In the genomic region with DNA sequence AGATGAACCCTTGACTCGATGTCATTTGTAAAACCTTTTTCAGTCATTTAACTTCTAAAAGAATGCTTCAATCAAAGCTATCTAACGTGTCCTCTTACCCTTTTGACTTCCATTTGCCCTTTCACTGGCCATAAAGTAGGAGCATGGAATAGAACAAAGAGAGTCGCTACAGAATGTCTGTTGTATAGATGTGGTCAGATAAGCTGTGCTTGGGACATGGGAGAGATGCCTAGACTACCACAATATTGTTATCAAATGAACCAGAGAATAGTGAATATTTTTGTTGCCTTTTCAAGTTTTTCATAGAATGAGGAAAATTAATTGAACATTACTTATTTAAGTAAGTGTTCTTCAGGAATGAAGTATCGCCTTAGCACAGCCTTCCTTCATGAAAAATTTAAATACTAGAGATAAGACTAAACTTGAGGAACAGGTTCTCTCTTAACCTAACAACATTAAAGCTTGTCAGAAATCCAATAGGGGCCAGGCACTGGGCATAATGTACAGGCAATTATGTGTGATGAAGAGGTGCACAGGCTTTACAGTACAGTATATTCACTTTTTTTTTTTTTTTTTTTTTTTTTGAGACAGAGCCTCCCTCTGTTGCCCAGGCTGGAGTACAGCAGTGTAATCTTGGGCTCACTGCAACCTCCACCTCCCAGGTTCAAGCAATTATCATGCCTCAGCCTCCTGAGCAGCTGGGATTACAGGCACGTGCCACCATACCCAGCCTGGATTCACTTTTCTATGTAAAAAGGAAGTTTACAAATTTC, we compare ENCODE assay signal across 9 cellular contexts. TPM values are rescaled to one million over a fixed set of nuclear protein-coding genes. Genes with fewer than 3 reads are reported as not detected.
DNase-seq lines count a peak whose midpoint lies in the region; ATAC-seq and TF ChIP-seq lines count a peak whose summit lies in the region.
"Had no signal": no experiment of that assay in that cellular context is flagged by ENCODE, and none has a peak within 500 bp of the region (broad histone marks: within the 10 kb centered on the region; RNA-seq: fewer than 3 reads in every experiment).

No MANE protein-coding gene starts in this region.

- 47% methylated on average over 5 of the region's 5 CpGs for WGBS in esophagus muscularis mucosa
- 52% methylated on average over 5 of the region's 5 CpGs for WGBS in smooth muscle cell (ENCODE audit: low lambda C conversion rate)

- H4K20me1 ChIP-seq in smooth muscle cell (ENCODE audit: low read depth), result no peaks in the 10 kb centered on the region

- no peak overlapping the region for H2AFZ ChIP-seq in smooth muscle cell (ENCODE audit: low read depth)

- TF ChIP-seq CTCF in esophagus muscularis mucosa (IDR thresholded peaks at IDR 0.05) (no peak), smooth muscle cell (IDR thresholded peaks at IDR 0.05; ENCODE audit: borderline replicate concordance, insufficient read depth, poor library complexity, severe bottlenecking) (no peak)

- H3K27ac ChIP-seq in esophagus muscularis mucosa (replicated peaks in 1 of 4), result peak overlapping the region in 3 of 4 donors; percentile 95 to 100 (median 99)
- peak overlapping the region; percentile 33 for H3K27ac ChIP-seq in smooth muscle cell (ENCODE audit: low read depth)
- H3K27ac ChIP-seq: SJSA1 had no signal

- H3K27ac Mint-ChIP-seq in activated CD4-positive, alpha-beta T cell treated with anti-CD3 and anti-CD28 coated beads for 36 hours, result peak overlapping the region; percentile 11

- DNase-seq in activated CD4-positive, alpha-beta T cell treated with anti-CD3 and anti-CD28 coated beads for 36 hours, result no peak
- no peak for DNase-seq in activated CD4-positive, alpha-beta T cell treated with anti-CD3 and anti-CD28 coated beads, Interleukin-2, amount 50 U/mL, for 4 hours
- DNase-seq in esophagus muscularis mucosa (ENCODE audit: extremely low spot score) (no peak), smooth muscle cell (lab: John Stamatoyannopoulos, UW; ENCODE audit: unreplicated experiment) (no peak), cortex of kidney (lab: John Stamatoyannopoulos, UW) (no peak), COLO829 (ENCODE audit: low spot score) (no peak), MV-4-11 (lab: John Stamatoyannopoulos, UW) (no peak)

- intact Hi-C loops in activated CD4-positive, alpha-beta T cell treated with anti-CD3 and anti-CD28 coated beads for 36 hours (cut with DNase I, micrococcal nuclease), result no loop called here
- intact Hi-C loops in esophagus muscularis mucosa (cut with DNase I), result no loop called here

- CTCF ChIA-PET in activated CD4-positive, alpha-beta T cell treated with anti-CD3 and anti-CD28 coated beads for 36 hours (lab: Charles Lee), result interaction anchor here (0.9 to 9.0 kb wide), 5 partner anchors 8 to 24 kb away, joined by 4 to 128 read pairs (median 7); no protein-coding TSS in a partner anchor

- peak overlapping the region; percentile 32 for H3K4me2 ChIP-seq in smooth muscle cell

- H3K36me3 Mint-ChIP-seq in activated CD4-positive, alpha-beta T cell treated with anti-CD3 and anti-CD28 coated beads for 36 hours (ENCODE audit: low read depth), result peaks cover 64% of the 10 kb centered on the region

- H3K36me3 ChIP-seq in esophagus muscularis mucosa, result no peaks in the 10 kb centered on the region
- no peaks in the 10 kb centered on the region for H3K36me3 ChIP-seq in smooth muscle cell (ENCODE audit: low read depth)

- POLR2A ChIA-PET in activated CD4-positive, alpha-beta T cell treated with anti-CD3 and anti-CD28 coated beads for 36 hours (lab: Charles Lee), result interaction anchor here (0.5 to 1.1 kb wide), 3 partner anchors 12 to 66 kb away, joined by 3 to 5 read pairs (median 3); no protein-coding TSS in a partner anchor

- H3K9me3 ChIP-seq in esophagus muscularis mucosa, result no peaks in the 10 kb centered on the region
- no peaks in the 10 kb centered on the region for H3K9me3 ChIP-seq in smooth muscle cell (replicated peaks; ENCODE audit: low read depth)
- H3K9me3 ChIP-seq: SJSA1 had no signal

- no peaks in the 10 kb centered on the region for H3K27me3 Mint-ChIP-seq in activated CD4-positive, alpha-beta T cell treated with anti-CD3 and anti-CD28 coated beads for 36 hours

- TF ChIP-seq POLR2A in esophagus muscularis mucosa (IDR thresholded peaks at IDR 0.05; ENCODE audit: low read depth), result no peak

- no peaks in the 10 kb centered on the region for H3K9me3 Mint-ChIP-seq in activated CD4-positive, alpha-beta T cell treated with anti-CD3 and anti-CD28 coated beads for 36 hours (ENCODE audit: low read depth)

- H3K4me1 Mint-ChIP-seq in activated CD4-positive, alpha-beta T cell treated with anti-CD3 and anti-CD28 coated beads for 36 hours, result peaks cover 70% of the 10 kb centered on the region

- H3K4me3 Mint-ChIP-seq in activated CD4-positive, alpha-beta T cell treated with anti-CD3 and anti-CD28 coated beads for 36 hours, result peak overlapping the region; percentile 10

- H3K27me3 ChIP-seq in esophagus muscularis mucosa (no peaks in the 10 kb centered on the region), smooth muscle cell (ENCODE audit: low read depth) (no peaks in the 10 kb centered on the region)
- H3K27me3 ChIP-seq: SJSA1 had no signal

- peaks cover 34% of the 10 kb centered on the region for H3F3A ChIP-seq in smooth muscle cell (ENCODE audit: low read depth)

- H3K4me1 ChIP-seq in esophagus muscularis mucosa, result peaks cover 7 to 92% (median 82%) of the 10 kb centered on the region in 4 donors
- H3K4me1 ChIP-seq in smooth muscle cell (ENCODE audit: low read depth), result peaks cover 26% of the 10 kb centered on the region

- no peak for TF ChIP-seq EP300 in esophagus muscularis mucosa (IDR thresholded peaks at IDR 0.05)

- peak; percentile 21 for ATAC-seq in activated CD4-positive, alpha-beta T cell treated with anti-CD3 and anti-CD28 coated beads for 36 hours
- ATAC-seq in SK-N-SH treated with all-trans-retinoic acid at 6 μM for 48 hours, result no peak

- no peak overlapping the region for H3K4me3 ChIP-seq in esophagus muscularis mucosa
- H3K4me3 ChIP-seq in smooth muscle cell, result no peak overlapping the region
- H3K4me3 ChIP-seq: SJSA1 had no signal

- H3K79me2 ChIP-seq in smooth muscle cell (ENCODE audit: low read depth), result no peaks in the 10 kb centered on the region

- no peak overlapping the region for H3K9ac ChIP-seq in smooth muscle cell (ENCODE audit: low read depth)

TF ChIP-seq in SK-N-SH treated with all-trans-retinoic acid at 6 μM for 48 hours, 23 proteins besides CTCF, POLR2A, EP300 and RAD21 (continues in another document):
- TF ChIP-seq PPARA (CRISPR knock-in tag; IDR thresholded peaks at IDR 0.05; ENCODE audit: borderline replicate concordance) (no peak), CSDC2 (CRISPR knock-in tag; IDR thresholded peaks at IDR 0.05) (peak; percentile 77; the same call in 1 of the 2 replicates), ARNTL (CRISPR knock-in tag; IDR thresholded peaks at IDR 0.05; ENCODE audit: borderline replicate concordance, low read depth) (no peak), RARB (CRISPR knock-in tag; IDR thresholded peaks at IDR 0.05) (no peak), GLIS3 (CRISPR knock-in tag; IDR thresholded peaks at IDR 0.05) (peak; percentile 30; the same call in 1 of the 2 replicates), ZFP3 (CRISPR knock-in tag; IDR thresholded peaks at IDR 0.05) (0 out of 2 replicates have a peak, but pooled peaks have one; percentile 46), ZNF8 (CRISPR knock-in tag; IDR thresholded peaks at IDR 0.05) (no peak), BACH2 (CRISPR knock-in tag; IDR thresholded peaks at IDR 0.05; ENCODE audit: borderline replicate concordance) (no peak)
- TF ChIP-seq, protein P1, sequence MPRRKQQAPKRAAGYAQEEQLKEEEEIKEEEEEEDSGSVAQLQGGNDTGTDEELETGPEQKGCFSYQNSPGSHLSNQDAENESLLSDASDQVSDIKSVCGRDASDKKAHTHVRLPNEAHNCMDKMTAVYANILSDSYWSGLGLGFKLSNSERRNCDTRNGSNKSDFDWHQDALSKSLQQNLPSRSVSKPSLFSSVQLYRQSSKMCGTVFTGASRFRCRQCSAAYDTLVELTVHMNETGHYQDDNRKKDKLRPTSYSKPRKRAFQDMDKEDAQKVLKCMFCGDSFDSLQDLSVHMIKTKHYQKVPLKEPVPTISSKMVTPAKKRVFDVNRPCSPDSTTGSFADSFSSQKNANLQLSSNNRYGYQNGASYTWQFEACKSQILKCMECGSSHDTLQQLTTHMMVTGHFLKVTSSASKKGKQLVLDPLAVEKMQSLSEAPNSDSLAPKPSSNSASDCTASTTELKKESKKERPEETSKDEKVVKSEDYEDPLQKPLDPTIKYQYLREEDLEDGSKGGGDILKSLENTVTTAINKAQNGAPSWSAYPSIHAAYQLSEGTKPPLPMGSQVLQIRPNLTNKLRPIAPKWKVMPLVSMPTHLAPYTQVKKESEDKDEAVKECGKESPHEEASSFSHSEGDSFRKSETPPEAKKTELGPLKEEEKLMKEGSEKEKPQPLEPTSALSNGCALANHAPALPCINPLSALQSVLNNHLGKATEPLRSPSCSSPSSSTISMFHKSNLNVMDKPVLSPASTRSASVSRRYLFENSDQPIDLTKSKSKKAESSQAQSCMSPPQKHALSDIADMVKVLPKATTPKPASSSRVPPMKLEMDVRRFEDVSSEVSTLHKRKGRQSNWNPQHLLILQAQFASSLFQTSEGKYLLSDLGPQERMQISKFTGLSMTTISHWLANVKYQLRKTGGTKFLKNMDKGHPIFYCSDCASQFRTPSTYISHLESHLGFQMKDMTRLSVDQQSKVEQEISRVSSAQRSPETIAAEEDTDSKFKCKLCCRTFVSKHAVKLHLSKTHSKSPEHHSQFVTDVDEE (CRISPR knock-in tag; IDR thresholded peaks at IDR 0.05), result no peak
- TF ChIP-seq, protein P2, sequence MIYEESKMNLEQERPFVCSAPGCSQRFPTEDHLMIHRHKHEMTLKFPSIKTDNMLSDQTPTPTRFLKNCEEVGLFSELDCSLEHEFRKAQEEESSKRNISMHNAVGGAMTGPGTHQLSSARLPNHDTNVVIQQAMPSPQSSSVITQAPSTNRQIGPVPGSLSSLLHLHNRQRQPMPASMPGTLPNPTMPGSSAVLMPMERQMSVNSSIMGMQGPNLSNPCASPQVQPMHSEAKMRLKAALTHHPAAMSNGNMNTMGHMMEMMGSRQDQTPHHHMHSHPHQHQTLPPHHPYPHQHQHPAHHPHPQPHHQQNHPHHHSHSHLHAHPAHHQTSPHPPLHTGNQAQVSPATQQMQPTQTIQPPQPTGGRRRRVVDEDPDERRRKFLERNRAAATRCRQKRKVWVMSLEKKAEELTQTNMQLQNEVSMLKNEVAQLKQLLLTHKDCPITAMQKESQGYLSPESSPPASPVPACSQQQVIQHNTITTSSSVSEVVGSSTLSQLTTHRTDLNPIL (CRISPR knock-in tag; IDR thresholded peaks at IDR 0.05; ENCODE audit: low read depth), result no peak

RNA-seq across cellular contexts. Expression of a gene that starts 7.5 kb away (rescaled TPM):
- 10 to 100 TPM; 94.4 to 99.3 TPM for total RNA-seq in activated CD4-positive, alpha-beta T cell treated with anti-CD3 and anti-CD28 coated beads for 36 hours
- 100 to 1,000 TPM in 2 of 4 donors, 10 to 100 TPM in 2; 77.0 to 109 (median 94.0) TPM for total RNA-seq in esophagus muscularis mucosa
- 64.4 and 77.3 TPM in 2 replicates for total RNA-seq in smooth muscle cell
- 88.1 and 106 TPM in 2 replicates for polyA plus RNA-seq in smooth muscle cell
